In the genomic region with DNA sequence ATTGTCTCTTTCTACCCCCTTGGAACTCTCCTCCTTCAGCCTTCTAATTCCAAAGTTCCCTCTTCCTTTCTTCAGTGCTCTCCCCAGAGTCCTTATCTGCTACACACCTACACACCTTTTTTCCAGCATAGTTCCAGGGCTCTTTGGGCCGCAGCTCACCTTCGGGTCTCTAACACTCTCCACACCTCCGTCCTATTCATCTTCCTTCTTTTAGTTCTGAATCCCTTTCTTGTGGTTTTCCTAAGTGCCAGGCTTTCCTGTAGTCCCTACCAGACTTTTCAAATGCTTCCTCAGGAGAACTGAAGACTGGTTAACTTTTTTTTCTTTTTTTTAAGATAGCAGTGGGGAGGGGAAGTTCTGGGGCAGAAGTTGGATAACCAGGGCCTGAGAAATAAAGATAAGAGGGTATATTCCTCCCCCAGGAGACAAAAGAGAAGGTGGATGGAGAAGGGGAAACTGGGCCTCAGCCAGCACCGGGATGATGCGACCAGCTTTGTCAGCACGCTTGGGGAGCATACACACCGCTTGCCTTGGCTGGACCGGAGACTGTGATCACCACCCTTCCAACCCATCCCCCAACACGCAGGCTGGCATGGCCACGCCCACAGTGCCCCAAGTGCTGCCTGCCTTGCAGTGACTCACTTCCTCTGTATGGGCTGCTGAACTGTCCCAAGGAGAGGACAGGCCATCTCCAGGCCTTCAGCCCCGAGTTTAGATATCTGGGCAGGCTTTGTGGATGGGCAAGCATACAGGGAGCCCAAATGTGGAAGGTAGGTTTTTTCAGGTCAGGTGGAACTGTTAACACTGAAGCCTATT, we compare ENCODE assay signal across 8 cellular contexts. TPM values are rescaled to one million over a fixed set of nuclear protein-coding genes. Genes with fewer than 3 reads are reported as not detected.
A peak's percentile ranks its signal among the peaks of the same experiment; 100 is the strongest.
DNase-seq lines count a peak whose midpoint lies in the region; ATAC-seq lines count a peak whose summit lies in the region.

No MANE protein-coding gene starts in this region.

- peak overlapping the region; percentile 73 for H3K56ac ChIP-seq in mesendoderm (ENCODE audit: low read length)

- H3K4me3 ChIP-seq in mesendoderm (ENCODE audit: low read length): no peak overlapping the region

- H3K27ac Mint-ChIP-seq in activated CD4-positive, alpha-beta T cell treated with anti-CD3 and anti-CD28 coated beads, Interleukin-2, amount 10 ng/mL, durations not matched to agents 24 days and 14 days: peak overlapping the region; percentile 50

- no peak for ATAC-seq in HG03095 (IDR thresholded peaks at IDR 0.05; ENCODE audit: unreplicated experiment)

- peaks cover 37% of the 10 kb centered on the region for H3K4me1 Mint-ChIP-seq in activated CD4-positive, alpha-beta T cell treated with anti-CD3 and anti-CD28 coated beads, Interleukin-2, amount 10 ng/mL, durations not matched to agents 24 days and 14 days

- H3K9ac ChIP-seq in mesendoderm (ENCODE audit: low read length): peak overlapping the region; percentile 8

- H4K8ac ChIP-seq in mesendoderm (ENCODE audit: low read depth, low read length): no peak overlapping the region

- no peaks in the 10 kb centered on the region for H3K36me3 ChIP-seq in mesendoderm (ENCODE audit: control insufficient read depth, insufficient read depth, low read length)

- peak overlapping the region; percentile 43 for H3K18ac ChIP-seq in mesendoderm (ENCODE audit: low read length)

- H2BK15ac ChIP-seq in mesendoderm (replicated peaks; ENCODE audit: low read depth): no peak overlapping the region

- H3K79me2 ChIP-seq in mesendoderm (ENCODE audit: control insufficient read depth, insufficient read depth, low read length): peaks cover 21% of the 10 kb centered on the region

- H3K23ac ChIP-seq in mesendoderm (ENCODE audit: low read length): no peak overlapping the region

- no peak overlapping the region for H3K4ac ChIP-seq in mesendoderm (ENCODE audit: low read depth, low read length)

- no peak overlapping the region for H4K5ac ChIP-seq in mesendoderm (ENCODE audit: low read length)

- H3K4me2 ChIP-seq in mesendoderm (ENCODE audit: low read length): no peak overlapping the region

- peak overlapping the region; percentile 41 for H2BK5ac ChIP-seq in mesendoderm (ENCODE audit: low read length)

- peak overlapping the region; percentile 77 for H3K4me3 Mint-ChIP-seq in activated CD4-positive, alpha-beta T cell treated with anti-CD3 and anti-CD28 coated beads, Interleukin-2, amount 10 ng/mL, durations not matched to agents 24 days and 14 days

- WGBS in mesendoderm (ENCODE audit: extremely low coverage, insufficient coverage, low lambda C conversion rate): no CpG with 5 or more reads among the region's 11 CpGs

- no peak overlapping the region for H2AK5ac ChIP-seq in mesendoderm (ENCODE audit: low read length)

- no peaks in the 10 kb centered on the region for H3K27me3 Mint-ChIP-seq in activated CD4-positive, alpha-beta T cell treated with anti-CD3 and anti-CD28 coated beads, Interleukin-2, amount 10 ng/mL, durations not matched to agents 24 days and 14 days

- DNase-seq in COLO668 (lab: John Stamatoyannopoulos, UW; ENCODE audit: unreplicated experiment) (peak; percentile 74), NCI-H2196 treated with DMSO at 0.1 percent for 48 hours (lab: John Stamatoyannopoulos, UW; ENCODE audit: unreplicated experiment) (peak; percentile 34), dedifferentiated amniotic fluid mesenchymal stem cell (ENCODE audit: extremely low spot score) (peak; percentile 49), mesendoderm (peak; percentile 83), NCI-H748 (lab: John Stamatoyannopoulos, UW; ENCODE audit: unreplicated experiment) (no peak)
- DNase-seq in activated CD4-positive, alpha-beta T cell treated with anti-CD3 and anti-CD28 coated beads, Interleukin-2, amount 10 ng/mL, durations not matched to agents 24 days and 14 days: peak; percentile 82
- peak; percentile 53 for DNase-seq in stimulated activated CD8-positive, alpha-beta memory T cell treated with anti-CD3 and anti-CD28 coated beads, Interleukin-12 subunit alpha, Interleukin-12 subunit beta, amount 100 ng/mL, for 4 hours (ENCODE audit: low read depth)

- H3K36me3 Mint-ChIP-seq in activated CD4-positive, alpha-beta T cell treated with anti-CD3 and anti-CD28 coated beads, Interleukin-2, amount 10 ng/mL, durations not matched to agents 24 days and 14 days (ENCODE audit: low read depth): peaks cover 6% of the 10 kb centered on the region

- no peak overlapping the region for H2BK120ac ChIP-seq in mesendoderm (ENCODE audit: low read depth, low read length)

- peaks cover 28% of the 10 kb centered on the region for H3K4me1 ChIP-seq in mesendoderm (ENCODE audit: control insufficient read depth, low read depth, low read length)

- peaks cover 14% of the 10 kb centered on the region for H3K79me1 ChIP-seq in mesendoderm (ENCODE audit: low read length)

- no peaks in the 10 kb centered on the region for H3K27me3 ChIP-seq in mesendoderm (ENCODE audit: insufficient read depth, low read length, poor library complexity)

- no peaks in the 10 kb centered on the region for H3K9me3 Mint-ChIP-seq in activated CD4-positive, alpha-beta T cell treated with anti-CD3 and anti-CD28 coated beads, Interleukin-2, amount 10 ng/mL, durations not matched to agents 24 days and 14 days

- peak overlapping the region; percentile 15 for H3K27ac ChIP-seq in mesendoderm (ENCODE audit: low read depth, low read length)

- intact Hi-C loops in activated CD4-positive, alpha-beta T cell treated with anti-CD3 and anti-CD28 coated beads, Interleukin-2, amount 10 ng/mL, durations not matched to agents 24 days and 14 days (cut with micrococcal nuclease): loop anchor here (5.0 to 10.0 kb wide), 4 partner anchors 212 to 742 kb away; a partner anchor contains a TSS

RNA-seq across cellular contexts. Expression of a gene that starts 2.5 kb away (rescaled TPM):
- total RNA-seq in activated CD4-positive, alpha-beta T cell treated with anti-CD3 and anti-CD28 coated beads, Interleukin-2, amount 10 ng/mL, durations not matched to agents 24 days and 14 days: 195 TPM in 2 replicates
- polyA plus RNA-seq in mesendoderm (2013, experiment 1 of 2): 226 TPM
- 224 TPM for polyA plus RNA-seq in mesendoderm (2013, experiment 2 of 2)

RNA-seq across cellular contexts. Expression of a gene that starts 5.0 kb away (rescaled TPM):
- 0.12 TPM in 1 of 2 replicates, not detected in the other for total RNA-seq in activated CD4-positive, alpha-beta T cell treated with anti-CD3 and anti-CD28 coated beads, Interleukin-2, amount 10 ng/mL, durations not matched to agents 24 days and 14 days
- 1.8 TPM for polyA plus RNA-seq in mesendoderm (2013, experiment 1 of 2)
- polyA plus RNA-seq in mesendoderm (2013, experiment 2 of 2): 1.9 TPM

RNA-seq across cellular contexts. Expression of a gene that starts 29.6 kb away (rescaled TPM):
- total RNA-seq in activated CD4-positive, alpha-beta T cell treated with anti-CD3 and anti-CD28 coated beads, Interleukin-2, amount 10 ng/mL, durations not matched to agents 24 days and 14 days: 11.5 and 12.5 TPM in 2 replicates
- polyA plus RNA-seq in mesendoderm (2013, experiment 1 of 2): 4.6 TPM
- polyA plus RNA-seq in mesendoderm (2013, experiment 2 of 2): 4.8 TPM

RNA-seq across cellular contexts. Expression of a gene that starts 31.2 kb away (rescaled TPM):
- 13.3 and 15.2 TPM in 2 replicates for total RNA-seq in activated CD4-positive, alpha-beta T cell treated with anti-CD3 and anti-CD28 coated beads, Interleukin-2, amount 10 ng/mL, durations not matched to agents 24 days and 14 days
- 23.7 TPM for polyA plus RNA-seq in mesendoderm (2013, experiment 1 of 2)
- 23.8 TPM for polyA plus RNA-seq in mesendoderm (2013, experiment 2 of 2)

RNA-seq across cellular contexts. Expression of a gene that starts 50.9 kb away (rescaled TPM):
- 56.2 and 62.3 TPM in 2 replicates for total RNA-seq in activated CD4-positive, alpha-beta T cell treated with anti-CD3 and anti-CD28 coated beads, Interleukin-2, amount 10 ng/mL, durations not matched to agents 24 days and 14 days
- 23.4 TPM for polyA plus RNA-seq in mesendoderm (2013, experiment 1 of 2)
- polyA plus RNA-seq in mesendoderm (2013, experiment 2 of 2): 22.4 TPM
